14 cellular contexts compared by ENCODE assay signal in genomic region chr17:48588074-48588415, GRCh38. TPM values are rescaled to one million over a fixed set of nuclear protein-coding genes. Genes with fewer than 3 reads are reported as not detected.
DNase-seq lines count a peak whose midpoint lies in the region; ATAC-seq and TF ChIP-seq lines count a peak whose summit lies in the region.
"Had no signal": no experiment of that assay in that cellular context is flagged by ENCODE, and none has a peak within 500 bp of the region (broad histone marks: within the 10 kb centered on the region; RNA-seq: fewer than 3 reads in every experiment).

No MANE protein-coding gene starts in this region.

- no peak overlapping the region for H2AFZ ChIP-seq in fibroblast of lung (ENCODE audit: low read length)

- H3K4me1 ChIP-seq in HEK293 (ENCODE audit: control insufficient read depth, insufficient read depth, low read length) (peaks cover 46% of the 10 kb centered on the region), fibroblast of lung (ENCODE audit: control insufficient read depth, extremely low read depth, insufficient read depth, low read length) (peaks cover 11% of the 10 kb centered on the region), sigmoid colon (peaks cover 0 to 55% (median 45%) of the 10 kb centered on the region in 4 donors)

- no peaks in the 10 kb centered on the region for H4K20me1 ChIP-seq in fibroblast of lung (ENCODE audit: control insufficient read depth, extremely low read depth, insufficient read depth, low read length)

- TF ChIP-seq POLR2A in sigmoid colon (IDR thresholded peaks at IDR 0.05): no peak

- peak overlapping the region; percentile 98 for H3K4me2 ChIP-seq in fibroblast of lung (ENCODE audit: extremely low read depth, insufficient read depth, low read length)

- no peak overlapping the region for H3K4me3 ChIP-seq in HEK293 (ENCODE audit: low read depth, low read length)
- H3K4me3 ChIP-seq in fibroblast of lung (replicated peaks in 1 of 4; ENCODE audit: control extremely low read depth in 1 of 4, insufficient read depth in 1 of 4, low read depth in 3 of 4, low read length in 4 of 4): peak overlapping the region; percentile 83 to 98 (median 92)
- peak overlapping the region; percentile 36 to 70 (median 56) for H3K4me3 ChIP-seq in sigmoid colon
- H3K4me3 ChIP-seq: esophagus squamous epithelium, prostate gland had no signal

- H3K9ac ChIP-seq in fibroblast of lung (ENCODE audit: insufficient read depth, low read length): peak overlapping the region; percentile 94

- H3K36me3 ChIP-seq in HEK293 (ENCODE audit: control insufficient read depth in 2 of 2, insufficient read depth in 1 of 2, low read length in 2 of 2): peaks cover 0 to 33% of the 10 kb centered on the region in 2 experiments; a peak in 2 of 3 replicates
- peaks cover 5% of the 10 kb centered on the region for H3K36me3 ChIP-seq in fibroblast of lung (ENCODE audit: control insufficient read depth, insufficient read depth, low read length)
- no peaks in the 10 kb centered on the region for H3K36me3 ChIP-seq in sigmoid colon
- H3K36me3 ChIP-seq: esophagus squamous epithelium, prostate gland had no signal

- 57 to 74% methylated on average over 2 of the region's 2 CpGs for WGBS in sigmoid colon, 2 donors

- intact Hi-C loops in sigmoid colon (cut with DNase I): no loop called here

- TF ChIP-seq EP300 in sigmoid colon (IDR thresholded peaks at IDR 0.05): no peak

- CTCF ChIA-PET in HEK293 (lab: Yijun Ruan, JAX): interaction anchor here (0.7 to 3.2 kb wide), 17 partner anchors 25 to 374 kb away, joined by 3 to 18 read pairs (median 5); no protein-coding TSS in a partner anchor

- H3K79me2 ChIP-seq in fibroblast of lung (ENCODE audit: control insufficient read depth, insufficient read depth, low read length): peaks cover 100% of the 10 kb centered on the region

- TF ChIP-seq CTCF in HEK293 (tag by site-specific recombination; IDR thresholded peaks at IDR 0.05) (no peak), fibroblast of lung (conservative IDR thresholded peaks at IDR 0.05 in 1 of 2, IDR thresholded peaks at IDR 0.05 in 1 of 2; ENCODE audit: low read depth in 1 of 2, low read length in 2 of 2) (no peak), sigmoid colon (IDR thresholded peaks at IDR 0.05) (no peak)

- no peaks in the 10 kb centered on the region for H3K9me3 ChIP-seq in HEK293 (ENCODE audit: control insufficient read depth, insufficient read depth, low read depth, low read length)
- no peaks in the 10 kb centered on the region for H3K9me3 ChIP-seq in fibroblast of lung (ENCODE audit: control insufficient read depth, insufficient read depth, low read depth, low read length)
- no peaks in the 10 kb centered on the region for H3K9me3 ChIP-seq in sigmoid colon
- H3K9me3 ChIP-seq: esophagus squamous epithelium, prostate gland had no signal

- ATAC-seq in HG03135 (IDR thresholded peaks at IDR 0.05; ENCODE audit: unreplicated experiment): no peak
- ATAC-seq in esophagus mucosa: no peak
- ATAC-seq: activated naive CD4-positive, alpha-beta T cell treated with anti-CD3 and anti-CD28 coated beads, Interleukin-2, amount 50 U/mL, for 72 hours; SK-N-SH treated with all-trans-retinoic acid at 6 μM for 48 hours had no signal

- H3K27me3 ChIP-seq in fibroblast of lung (ENCODE audit: control insufficient read depth, insufficient read depth, low read length) (no peaks in the 10 kb centered on the region), sigmoid colon (no peaks in the 10 kb centered on the region)

- DNase-seq in fibroblast of lung (ENCODE audit: low read depth in 2 of 2): no peak
- no peak for DNase-seq in sigmoid colon
- no peak for DNase-seq in NCI-H345 (lab: John Stamatoyannopoulos, UW)
- DNase-seq: AML-193, cerebellar nuclear complex, DMS 273 treated with DMSO at 0.1 percent for 48 hours, esophagus squamous epithelium, H7 had no signal

- POLR2A ChIA-PET in HEK293 (lab: Yijun Ruan, JAX): interaction anchor here (0.8 to 2.4 kb wide), 7 partner anchors 9 to 88 kb away, joined by 3 to 9 read pairs (median 4); no protein-coding TSS in a partner anchor

- H3K27ac ChIP-seq in HEK293 (ENCODE audit: extremely low read depth, low read depth, low read length) (peak overlapping the region; percentile 92), fibroblast of lung (ENCODE audit: insufficient read depth, low read length) (peak overlapping the region; percentile 98), sigmoid colon (peak overlapping the region; percentile 2 to 99 (median 96))
- H3K27ac ChIP-seq: prostate gland had no signal

TF ChIP-seq in HEK293, 187 proteins besides CTCF, POLR2A, EP300 and RAD21:
- peak; percentile 59; the same call in 1 of the 2 replicates for TF ChIP-seq ZBTB10 (tag by site-specific recombination; IDR thresholded peaks at IDR 0.05)
- TF ChIP-seq ZBTB44 (tag by site-specific recombination; IDR thresholded peaks at IDR 0.05): no peak
- TF ChIP-seq ZNF596 (tag by site-specific recombination; IDR thresholded peaks at IDR 0.05): 0 out of 2 replicates have a peak, but pooled peaks have one; percentile 9
- TF ChIP-seq ZNF48 (tag by site-specific recombination; IDR thresholded peaks at IDR 0.05): no peak

RNA-seq across cellular contexts. Expression of gene HOXB3, which starts 2.0 kb away (rescaled TPM):
- total RNA-seq in fibroblast of lung (15.7 and 28.6 TPM in 2 replicates), sigmoid colon (10 to 100 TPM; 25.3 to 64.3 (median 30.1) TPM), esophagus mucosa (6.0 TPM)
- polyA plus RNA-seq in fibroblast of lung (15.7 and 19.5 TPM in 2 replicates), sigmoid colon (10 to 100 TPM in 2 of 3 donors, 1 to 10 TPM in 1; 6.2 to 16.7 (median 10.2) TPM)
- polyA plus RNA-seq in fibroblast of lung (2012): 20.9 and 25.3 TPM in 2 replicates
- polyA minus RNA-seq in fibroblast of lung (ENCODE audit: low replicate concordance): 3.5 and 4.9 TPM in 2 replicates

RNA-seq across cellular contexts. Expression of gene HOXB5, which starts 5.5 kb away (rescaled TPM):
- 1.0 and 2.1 TPM in 2 replicates for total RNA-seq in fibroblast of lung
- polyA plus RNA-seq in fibroblast of lung: 9.4 and 17.2 TPM in 2 replicates
- 24.6 and 41.8 TPM in 2 replicates for polyA plus RNA-seq in fibroblast of lung (2012)
- polyA minus RNA-seq in fibroblast of lung (ENCODE audit: low replicate concordance): 3.8 and 5.5 TPM in 2 replicates
- 1 to 10 TPM; 1.5 to 2.5 (median 2.1) TPM for total RNA-seq in sigmoid colon
- 10 to 100 TPM in 1 of 3 donors, 1 to 10 TPM in 2; 3.2 to 13.9 (median 4.2) TPM for polyA plus RNA-seq in sigmoid colon
- 0.16 TPM for total RNA-seq in esophagus mucosa
- total RNA-seq: activated naive CD4-positive, alpha-beta T cell treated with anti-CD3 and anti-CD28 coated beads, Interleukin-2, amount 50 U/mL, for 72 hours; esophagus squamous epithelium; H7 had no signal

RNA-seq across cellular contexts. Expression of gene HOXB4, which starts 9.9 kb away (rescaled TPM):
- 6.2 and 8.9 TPM in 2 replicates for total RNA-seq in fibroblast of lung
- polyA plus RNA-seq in fibroblast of lung: 3.4 and 3.8 TPM in 2 replicates
- 4.5 and 5.6 TPM in 2 replicates for polyA plus RNA-seq in fibroblast of lung (2012)
- 3.8 and 5.0 TPM in 2 replicates for polyA minus RNA-seq in fibroblast of lung (ENCODE audit: low replicate concordance)
- 1 to 10 TPM; 4.6 to 8.3 (median 5.4) TPM for total RNA-seq in sigmoid colon
- polyA plus RNA-seq in sigmoid colon: 1 to 10 TPM in 2 of 3 donors, under 1 TPM in 1; 0.23 to 2.7 (median 1.2) TPM
- 2.4 TPM for total RNA-seq in esophagus mucosa

RNA-seq across cellular contexts. Expression of gene HOXB6, which starts 16.7 kb away (rescaled TPM):
- 10.5 and 16.2 TPM in 2 replicates for total RNA-seq in fibroblast of lung
- polyA plus RNA-seq in fibroblast of lung: 28.9 and 42.1 TPM in 2 replicates
- polyA plus RNA-seq in fibroblast of lung (2012): 36.4 and 58.8 TPM in 2 replicates
- polyA minus RNA-seq in fibroblast of lung (ENCODE audit: low replicate concordance): 33.2 and 59.3 TPM in 2 replicates
- total RNA-seq in sigmoid colon: 10 to 100 TPM in 3 of 4 donors, 1 to 10 TPM in 1; 6.7 to 10.5 (median 10.3) TPM
- polyA plus RNA-seq in sigmoid colon: 10 to 100 TPM in 2 of 3 donors, 1 to 10 TPM in 1; 6.0 to 28.5 (median 10.2) TPM
- total RNA-seq in esophagus mucosa: 0.28 TPM
- total RNA-seq: H7 had no signal

RNA-seq across cellular contexts. Expression of gene HOXB7, which starts 22.8 kb away (rescaled TPM):
- total RNA-seq in fibroblast of lung (6.4 and 7.4 TPM in 2 replicates), sigmoid colon (1 to 10 TPM; 1.1 to 6.6 (median 3.4) TPM), esophagus mucosa (2.1 TPM)
- polyA plus RNA-seq in fibroblast of lung (11.8 and 12.7 TPM in 2 replicates), sigmoid colon (10 to 100 TPM; 21.3 to 67.3 (median 43.0) TPM)
- polyA plus RNA-seq in fibroblast of lung (2012): 14.5 and 15.9 TPM in 2 replicates
- 2.6 and 3.3 TPM in 2 replicates for polyA minus RNA-seq in fibroblast of lung (ENCODE audit: low replicate concordance)
